Comparison of ENCODE assay signal across 8 cellular contexts in the genomic region with DNA sequence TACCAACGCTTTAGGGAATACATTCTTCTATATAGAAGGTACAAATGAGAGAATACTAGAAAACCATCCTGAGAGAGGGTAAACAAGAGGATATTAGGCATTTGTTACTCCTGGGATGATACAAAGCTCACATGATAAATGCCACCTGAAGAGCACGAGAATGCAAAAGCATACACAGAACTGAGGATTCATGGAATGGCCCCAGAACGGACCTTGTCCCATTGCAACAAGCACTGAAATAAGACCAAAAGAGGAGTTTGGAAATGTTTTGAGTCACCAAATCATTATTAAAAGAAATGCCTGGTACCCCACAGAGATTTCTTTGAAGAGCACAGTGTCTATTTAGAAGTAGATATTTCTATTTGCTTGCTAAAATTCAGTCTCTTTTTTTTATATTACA.
"Had no signal": no experiment of that assay in that cellular context is flagged by ENCODE, and none has a peak within 500 bp of the region (broad histone marks: within the 10 kb centered on the region; RNA-seq: fewer than 3 reads in every experiment).

No MANE protein-coding gene starts in this region.

- H3K36me3 Mint-ChIP-seq: IgD-negative memory B cell had no signal

- H3K4me3 ChIP-seq: K562 had no signal

- H3K9ac ChIP-seq: KMS-11 had no signal

- H3K4me2 ChIP-seq: KMS-11 had no signal

- H3K27ac Mint-ChIP-seq: IgD-negative memory B cell had no signal

- DNase-seq: IMR-90, KBM-7, KG1 had no signal

- H3K27ac ChIP-seq: HL-60, KMS-11 had no signal

- FAIRE-seq: HTR-8/SVneo, K562 had no signal

- ATAC-seq: K562 had no signal

- H3K9me3 Mint-ChIP-seq: IgD-negative memory B cell had no signal

- H3K4me3 Mint-ChIP-seq: IgD-negative memory B cell had no signal
